In the genomic region with DNA sequence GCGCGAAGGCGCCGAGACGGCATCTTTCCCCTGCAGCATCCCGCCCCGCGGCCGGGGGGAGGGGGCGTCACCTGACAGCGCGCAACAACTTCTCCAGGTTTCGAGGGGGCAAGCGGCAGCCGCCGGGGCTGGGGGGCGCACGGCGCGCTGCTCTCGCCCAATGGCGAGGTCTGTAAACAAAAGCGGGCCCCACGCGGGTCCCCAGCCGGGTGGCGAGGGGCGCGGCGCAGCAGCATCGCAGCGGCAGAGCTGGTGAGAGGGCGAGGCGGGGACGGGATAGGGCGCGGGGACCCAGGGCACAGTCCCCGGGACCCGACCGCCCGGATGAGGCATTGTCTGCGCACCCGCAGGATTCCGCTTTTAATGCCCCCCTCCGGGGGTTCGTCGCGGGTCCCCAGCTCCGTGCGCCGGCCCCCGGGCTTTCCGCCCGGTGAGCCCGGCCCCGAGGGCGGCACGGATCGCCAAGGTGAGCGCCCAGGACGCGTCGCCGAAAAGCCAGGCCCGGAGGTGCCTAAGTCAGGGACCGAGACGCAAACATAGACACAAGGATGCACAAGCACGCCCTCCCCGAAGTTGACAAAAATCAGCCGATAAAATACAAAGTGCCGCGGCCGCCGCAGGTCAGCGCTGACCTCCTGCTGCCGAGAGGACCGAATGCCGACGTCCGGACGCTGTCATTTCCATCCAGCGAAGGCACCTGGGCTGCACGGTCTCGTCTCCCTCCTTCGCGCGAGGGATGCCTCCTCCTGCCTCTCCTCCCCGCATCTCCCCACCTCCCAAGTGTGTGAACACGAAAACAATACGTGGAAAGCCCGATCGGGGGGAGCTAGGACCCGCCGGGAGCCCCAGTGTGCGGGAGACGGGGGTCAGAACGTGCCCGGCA, we compare ENCODE assay signal across 8 cellular contexts.
DNase-seq lines count a peak whose midpoint lies in the region; ATAC-seq and TF ChIP-seq lines count a peak whose summit lies in the region.

No MANE protein-coding gene starts in this region.

- H3K27ac ChIP-seq in A673 (ENCODE audit: low read depth, low read length, poor library complexity, severe bottlenecking) (peak overlapping the region; percentile 29), left ventricle myocardium inferior (replicated peaks) (no peak overlapping the region)

- H3K36me3 ChIP-seq in A673 (ENCODE audit: insufficient read depth, low read length, poor library complexity, severe bottlenecking) (no peaks in the 10 kb centered on the region), left ventricle myocardium inferior (no peaks in the 10 kb centered on the region)

- CTCF ChIA-PET in A673 (lab: Charles Lee), result no interaction called here

- ATAC-seq in GM21423 (IDR thresholded peaks at IDR 0.05; ENCODE audit: unreplicated experiment), result peak; percentile 20

- DNase-seq in A673 (ENCODE audit: low spot score) (peak; percentile 64), NCI-H748 (lab: John Stamatoyannopoulos, UW; ENCODE audit: unreplicated experiment) (peak; percentile 77), left ventricle myocardium inferior (no peak), putamen (ENCODE audit: low spot score) (peak; percentile 62), CD1c-positive myeloid dendritic cell (ENCODE audit: extremely low spot score) (no peak), cerebellar nuclear complex (lab: John Stamatoyannopoulos, UW) (no peak)
- peak; percentile 7 for DNase-seq in activated gamma-delta T cell treated with anti-CD3 and anti-CD28 coated beads, Interleukin-2, amount 50 U/mL, for 16 hours (ENCODE audit: low read depth)

- no TSS peak for BruUV-seq in A673 (replicated peaks; lab: Mats Ljungman, UMichigan)

- no peaks in the 10 kb centered on the region for H3K9me3 ChIP-seq in A673 (ENCODE audit: low read depth, low read length, poor library complexity, severe bottlenecking)
- H3K9me3 ChIP-seq in left ventricle myocardium inferior (replicated peaks), result no peaks in the 10 kb centered on the region

- peaks cover 23% of the 10 kb centered on the region for H3K27me3 ChIP-seq in A673 (replicated peaks; ENCODE audit: insufficient read depth, low read depth, low read length, poor library complexity)
- peaks cover 96% of the 10 kb centered on the region for H3K27me3 ChIP-seq in left ventricle myocardium inferior (ENCODE audit: low read depth)

- POLR2A ChIA-PET in A673 (lab: Charles Lee; ENCODE audit: low non-redundant PET), result no interaction called here

- peak overlapping the region; percentile 59 for H3K4me3 ChIP-seq in A673 (ENCODE audit: low read depth, low read length, poor library complexity, severe bottlenecking)
- peak overlapping the region; percentile 79 for H3K4me3 ChIP-seq in left ventricle myocardium inferior

- peaks cover 33% of the 10 kb centered on the region for H3K4me1 ChIP-seq in A673 (ENCODE audit: insufficient read depth, low read length, poor library complexity, severe bottlenecking)
- peaks cover 27% of the 10 kb centered on the region for H3K4me1 ChIP-seq in left ventricle myocardium inferior

- intact Hi-C loops in A673 (cut with micrococcal nuclease; ENCODE audit: unreplicated experiment) (no loop called here), left ventricle myocardium inferior (cut with micrococcal nuclease) (no loop called here)

- TF ChIP-seq CTCF in A673 (conservative IDR thresholded peaks at IDR 0.05; ENCODE audit: low read depth, low read length) (no peak), left ventricle myocardium inferior (IDR thresholded peaks at IDR 0.05; ENCODE audit: borderline replicate concordance) (no peak)

Comparison
In these comparisons a context has a peak if more than half of its experiments do, and no peak if none do; other contexts are left out.
1. DNase-seq: peak in A673 (single experiment), NCI-H748 (single experiment), activated gamma-delta T cell treated with anti-CD3 and anti-CD28 coated beads, Interleukin-2, amount 50 U/mL, for 16 hours (single experiment) and putamen (single experiment); none in left ventricle myocardium inferior (single experiment), CD1c-positive myeloid dendritic cell (single experiment) and cerebellar nuclear complex (0 of 2).